1 cellular context compared by ENCODE assay signal in the genomic region with DNA sequence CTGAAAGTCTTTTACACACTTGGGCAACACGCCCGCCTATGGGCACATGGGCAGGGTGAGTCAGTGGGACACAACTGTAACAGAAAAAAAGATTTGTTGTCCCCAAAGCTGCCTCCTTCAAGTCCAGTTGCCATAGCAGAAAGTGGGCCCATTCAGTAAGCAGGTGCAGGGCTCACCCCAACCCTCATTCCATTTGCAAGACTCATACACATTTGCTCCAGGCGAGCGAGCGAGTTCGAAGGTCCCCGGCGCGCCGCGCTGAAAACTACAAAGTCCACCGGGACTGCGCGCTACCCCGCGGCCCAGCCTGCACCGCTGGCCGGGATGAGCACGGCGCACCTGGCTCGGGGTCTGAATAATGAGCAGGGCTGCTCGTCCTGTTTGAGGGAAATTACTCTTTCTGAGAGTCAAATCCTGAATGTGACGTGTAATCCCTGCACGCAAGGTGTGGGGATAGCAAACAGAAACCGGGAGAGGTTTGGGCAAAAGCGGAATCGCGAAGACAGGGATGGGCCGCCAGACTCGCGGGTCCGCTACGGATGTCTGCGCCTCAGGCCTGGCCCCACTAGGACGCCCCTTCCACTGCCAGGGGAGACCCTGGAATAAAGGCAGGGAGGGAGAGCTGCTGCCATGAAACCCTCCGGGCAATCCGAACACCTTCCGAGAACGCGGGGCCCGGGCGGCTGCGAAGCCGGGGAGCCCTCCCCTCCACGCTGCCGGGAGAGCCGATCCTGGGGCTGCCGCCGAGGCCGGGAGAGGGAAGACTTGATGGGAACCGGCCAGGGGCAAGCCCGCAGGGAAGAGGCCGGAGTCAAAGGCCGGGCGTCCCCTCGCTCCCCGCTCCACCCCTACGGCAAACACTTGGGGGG.
TF ChIP-seq lines count a peak whose summit lies in the region.

No MANE protein-coding gene starts in this region.

TF ChIP-seq in GM12878, 131 proteins besides CTCF, POLR2A, EP300 and RAD21:
- TF ChIP-seq SUZ12 (IDR thresholded peaks at IDR 0.05; ENCODE audit: unreplicated experiment) (peak; percentile 68), LARP7 (IDR thresholded peaks at IDR 0.05) (no peak)
